13 cellular contexts compared by ENCODE assay signal in genomic region chr17:32103476-32104113, GRCh38. TPM values are rescaled to one million over a fixed set of nuclear protein-coding genes. Genes with fewer than 3 reads are reported as not detected.
DNase-seq lines count a peak whose midpoint lies in the region; ATAC-seq and TF ChIP-seq lines count a peak whose summit lies in the region.
"Had no signal": no experiment of that assay in that cellular context is flagged by ENCODE, and none has a peak within 500 bp of the region (broad histone marks: within the 10 kb centered on the region; RNA-seq: fewer than 3 reads in every experiment).

No MANE protein-coding gene starts in this region.

- H3K27me3 Mint-ChIP-seq in activated naive CD4-positive, alpha-beta T cell treated with anti-CD3 and anti-CD28 coated beads, Interleukin-2, amount 50 U/mL, for 24 hours, result no peaks in the 10 kb centered on the region
- no peaks in the 10 kb centered on the region for H3K27me3 Mint-ChIP-seq in effector memory CD8-positive, alpha-beta T cell
- peaks cover 8% of the 10 kb centered on the region for H3K27me3 Mint-ChIP-seq in progenitor cell of endocrine pancreas

- H3K36me3 ChIP-seq in Loucy (ENCODE audit: insufficient read depth, low read length), result no peaks in the 10 kb centered on the region
- H3K36me3 ChIP-seq in HAP-1 (replicated peaks), result no peaks in the 10 kb centered on the region
- H3K36me3 ChIP-seq: breast epithelium had no signal

- H3K36me3 Mint-ChIP-seq in activated naive CD4-positive, alpha-beta T cell treated with anti-CD3 and anti-CD28 coated beads, Interleukin-2, amount 50 U/mL, for 24 hours, result no peaks in the 10 kb centered on the region
- no peaks in the 10 kb centered on the region for H3K36me3 Mint-ChIP-seq in effector memory CD8-positive, alpha-beta T cell (ENCODE audit: insufficient read depth)
- no peaks in the 10 kb centered on the region for H3K36me3 Mint-ChIP-seq in stimulated activated effector memory CD8-positive, alpha-beta T cell treated with anti-CD3 and anti-CD28 coated beads, Interleukin-12 subunit alpha, Interleukin-12 subunit beta, amount 100 ng/mL, for 72 hours
- H3K36me3 Mint-ChIP-seq in progenitor cell of endocrine pancreas (ENCODE audit: insufficient read depth), result no peaks in the 10 kb centered on the region

- H3F3A ChIP-seq in Loucy (ENCODE audit: low read depth), result no peaks in the 10 kb centered on the region

- peak overlapping the region; percentile 82 for H2AFZ ChIP-seq in Loucy (ENCODE audit: low read length)

- no peak for DNase-seq in activated naive CD4-positive, alpha-beta T cell treated with Interleukin-2 at 50 U/mL for 16 hours
- DNase-seq in effector memory CD8-positive, alpha-beta T cell, result no peak
- DNase-seq in stimulated activated effector memory CD8-positive, alpha-beta T cell treated with anti-CD3 and anti-CD28 coated beads, Interleukin-12 subunit alpha, Interleukin-12 subunit beta, amount 100 ng/mL, for 72 hours (ENCODE audit: low spot score in 2 of 2), result no peak
- DNase-seq in LoVo (ENCODE audit: low spot score) (no peak), progenitor cell of endocrine pancreas (ENCODE audit: low spot score, unreplicated experiment) (no peak), HAP-1 (ENCODE audit: low spot score in 2 of 2) (no peak)
- DNase-seq: erythroblast; midbrain; NCI-H2107; stimulated activated CD4-positive, alpha-beta T cell treated with anti-CD3 and anti-CD28 coated beads, Interleukin-2, amount 100 ng/mL, for 48 hours had no signal

- H3K4me1 ChIP-seq in Loucy (ENCODE audit: insufficient read depth, low read length, poor library complexity, severe bottlenecking), result peaks cover 26% of the 10 kb centered on the region
- H3K4me1 ChIP-seq in HAP-1, result peaks cover 5% of the 10 kb centered on the region
- H3K4me1 ChIP-seq: breast epithelium had no signal

- H3K9me3 ChIP-seq in Loucy (ENCODE audit: insufficient read depth, low read depth, low read length), result no peaks in the 10 kb centered on the region
- H3K9me3 ChIP-seq in HAP-1, result no peaks in the 10 kb centered on the region
- H3K9me3 ChIP-seq: breast epithelium had no signal

- H3K4me3 Mint-ChIP-seq in activated naive CD4-positive, alpha-beta T cell treated with anti-CD3 and anti-CD28 coated beads, Interleukin-2, amount 50 U/mL, for 24 hours, result peak overlapping the region; percentile 70
- no peak overlapping the region for H3K4me3 Mint-ChIP-seq in effector memory CD8-positive, alpha-beta T cell
- H3K4me3 Mint-ChIP-seq in stimulated activated effector memory CD8-positive, alpha-beta T cell treated with anti-CD3 and anti-CD28 coated beads, Interleukin-12 subunit alpha, Interleukin-12 subunit beta, amount 100 ng/mL, for 72 hours, result no peak overlapping the region
- no peak overlapping the region for H3K4me3 Mint-ChIP-seq in progenitor cell of endocrine pancreas (ENCODE audit: low read depth)

- no peaks in the 10 kb centered on the region for H3K9me3 Mint-ChIP-seq in activated naive CD4-positive, alpha-beta T cell treated with anti-CD3 and anti-CD28 coated beads, Interleukin-2, amount 50 U/mL, for 24 hours
- H3K9me3 Mint-ChIP-seq in effector memory CD8-positive, alpha-beta T cell, result no peaks in the 10 kb centered on the region
- H3K9me3 Mint-ChIP-seq in stimulated activated effector memory CD8-positive, alpha-beta T cell treated with anti-CD3 and anti-CD28 coated beads, Interleukin-12 subunit alpha, Interleukin-12 subunit beta, amount 100 ng/mL, for 72 hours, result no peaks in the 10 kb centered on the region
- no peaks in the 10 kb centered on the region for H3K9me3 Mint-ChIP-seq in progenitor cell of endocrine pancreas (ENCODE audit: low read depth)

- peaks cover 45% of the 10 kb centered on the region for H3K4me1 Mint-ChIP-seq in activated naive CD4-positive, alpha-beta T cell treated with anti-CD3 and anti-CD28 coated beads, Interleukin-2, amount 50 U/mL, for 24 hours
- peaks cover 7 to 9% of the 10 kb centered on the region in 2 donors for H3K4me1 Mint-ChIP-seq in effector memory CD8-positive, alpha-beta T cell (ENCODE audit: low read depth in 2 of 2)
- H3K4me1 Mint-ChIP-seq in stimulated activated effector memory CD8-positive, alpha-beta T cell treated with anti-CD3 and anti-CD28 coated beads, Interleukin-12 subunit alpha, Interleukin-12 subunit beta, amount 100 ng/mL, for 72 hours, result peaks cover 8% of the 10 kb centered on the region
- H3K4me1 Mint-ChIP-seq in progenitor cell of endocrine pancreas (ENCODE audit: low read depth), result peaks cover 2% of the 10 kb centered on the region

- peak overlapping the region; percentile 97 for H3K27ac Mint-ChIP-seq in activated naive CD4-positive, alpha-beta T cell treated with anti-CD3 and anti-CD28 coated beads, Interleukin-2, amount 50 U/mL, for 24 hours
- H3K27ac Mint-ChIP-seq in effector memory CD8-positive, alpha-beta T cell, result peak overlapping the region; percentile 53 to 92
- H3K27ac Mint-ChIP-seq in stimulated activated effector memory CD8-positive, alpha-beta T cell treated with anti-CD3 and anti-CD28 coated beads, Interleukin-12 subunit alpha, Interleukin-12 subunit beta, amount 100 ng/mL, for 72 hours, result peak overlapping the region; percentile 64
- no peak overlapping the region for H3K27ac Mint-ChIP-seq in progenitor cell of endocrine pancreas

- no peaks in the 10 kb centered on the region for H3K79me2 ChIP-seq in Loucy (ENCODE audit: insufficient read depth, low read length)

- no peak for ATAC-seq in effector memory CD8-positive, alpha-beta T cell (replicated peaks)
- no peak for ATAC-seq in stimulated activated effector memory CD8-positive, alpha-beta T cell treated with anti-CD3 and anti-CD28 coated beads, Interleukin-12 subunit alpha, Interleukin-12 subunit beta, amount 100 ng/mL, for 72 hours

- H3K4me2 ChIP-seq in Loucy (ENCODE audit: low read depth, low read length, poor library complexity, severe bottlenecking), result no peak overlapping the region

- H3K9me2 ChIP-seq in Loucy (replicated peaks; ENCODE audit: low read depth, low read length), result no peaks in the 10 kb centered on the region

- H3K4me3 ChIP-seq in Loucy (ENCODE audit: low read length, poor library complexity, severe bottlenecking) (no peak overlapping the region), HAP-1 (no peak overlapping the region)
- H3K4me3 ChIP-seq: breast epithelium had no signal

- H3K27me3 ChIP-seq in Loucy (ENCODE audit: insufficient read depth, low read length, poor library complexity, severe bottlenecking) (no peaks in the 10 kb centered on the region), HAP-1 (ENCODE audit: low read depth) (no peaks in the 10 kb centered on the region)
- H3K27me3 ChIP-seq: breast epithelium had no signal

- H4K20me1 ChIP-seq in Loucy (ENCODE audit: insufficient read depth, low read length, poor library complexity, severe bottlenecking), result no peaks in the 10 kb centered on the region

- no peak overlapping the region for H3K9ac ChIP-seq in Loucy (ENCODE audit: low read depth, low read length, poor library complexity, severe bottlenecking)

- in situ Hi-C loops in HAP-1 (cut with MboI; ENCODE audit: low sequenced_read_pairs), result no loop called here

- TF ChIP-seq CTCF in Loucy (conservative IDR thresholded peaks at IDR 0.05; ENCODE audit: low read length) (no peak), progenitor cell of endocrine pancreas (IDR thresholded peaks at IDR 0.05; ENCODE audit: unreplicated experiment) (no peak)

RNA-seq across cellular contexts. Expression of gene RHOT1, which starts 38.7 kb away (rescaled TPM):
- total RNA-seq in progenitor cell of endocrine pancreas, result 32.4 and 33.1 TPM in 2 replicates
